ENCODE assay signal across 21 cellular contexts in the genomic region with DNA sequence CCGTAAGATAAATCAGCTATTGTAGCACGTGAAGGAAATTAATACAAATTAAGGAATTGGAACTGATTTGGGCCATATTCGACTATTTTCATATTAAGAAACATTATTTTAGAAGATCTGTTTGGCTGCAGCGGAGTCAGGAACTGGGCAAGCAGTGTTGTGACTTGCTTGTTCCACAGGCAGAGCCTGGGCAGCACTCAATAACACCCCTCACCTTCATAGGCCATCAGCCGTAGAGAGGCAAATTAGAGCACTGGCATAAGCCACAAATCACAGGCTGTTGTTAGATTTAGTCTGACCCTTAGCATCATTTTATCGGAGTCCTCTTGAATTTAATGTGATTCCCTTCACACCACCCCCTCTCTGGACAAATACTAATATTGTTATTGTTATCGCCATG.
"Had no signal": no experiment of that assay in that cellular context is flagged by ENCODE, and none has a peak within 500 bp of the region (broad histone marks: within the 10 kb centered on the region; RNA-seq: fewer than 3 reads in every experiment).

No MANE protein-coding gene starts in this region.

- H3K36me3 Mint-ChIP-seq: activated naive CD8-positive, alpha-beta T cell treated with anti-CD3 and anti-CD28 coated beads for 36 hours; naive thymus-derived CD4-positive, alpha-beta T cell; stimulated activated effector memory CD8-positive, alpha-beta T cell treated with anti-CD3 and anti-CD28 coated beads, Interleukin-12 subunit alpha, Interleukin-12 subunit beta, amount 100 ng/mL, for 72 hours had no signal

- H3K27ac ChIP-seq: brain microvascular endothelial cell, tibial artery had no signal

- H3K4me3 ChIP-seq: mucosa of descending colon, tibial artery had no signal

- H3K4me1 Mint-ChIP-seq: activated B cell treated with CpG ODN at 0.5 μM for 24 hours; activated naive CD8-positive, alpha-beta T cell treated with anti-CD3 and anti-CD28 coated beads for 36 hours; naive thymus-derived CD4-positive, alpha-beta T cell; stimulated activated effector memory CD8-positive, alpha-beta T cell treated with anti-CD3 and anti-CD28 coated beads, Interleukin-12 subunit alpha, Interleukin-12 subunit beta, amount 100 ng/mL, for 72 hours had no signal

- H3K36me3 ChIP-seq: brain microvascular endothelial cell had no signal

- DNase-seq: activated B cell treated with CpG ODN at 0.5 μM for 24 hours; activated CD4-positive, alpha-beta T cell treated with anti-CD3 and anti-CD28 coated beads for 48 hours; activated CD8-positive, alpha-beta memory T cell treated with anti-CD3 and anti-CD28 coated beads, Interleukin-2, amount 50 U/mL, for 4 hours; activated CD8-positive, alpha-beta T cell treated with anti-CD3 and anti-CD28 coated beads, Interleukin-2, amount 10 ng/mL, durations not matched to agents 7 days and 5 days; activated naive CD8-positive, alpha-beta T cell treated with anti-CD3 and anti-CD28 coated beads for 36 hours; activated T-cell treated with anti-CD3 and anti-CD28 coated beads, Interleukin-2, amount 50 U/mL, for 48 hours; amygdala; brain microvascular endothelial cell; cerebellar nuclear complex; effector memory CD4-positive, alpha-beta T cell; foreskin melanocyte; left colon; mammary epithelial cell; mucosa of descending colon; naive thymus-derived CD4-positive, alpha-beta T cell; nucleus accumbens; stimulated activated CD4-positive, alpha-beta T cell treated with anti-CD3 and anti-CD28 coated beads, Interleukin-12 subunit alpha, Interleukin-12 subunit beta, amount 100 ng/mL, for 4 hours; stimulated activated CD4-positive, alpha-beta T cell treated with anti-CD3 and anti-CD28 coated beads, Interleukin-2, amount 100 ng/mL, for 24 hours; tibial artery had no signal

- H3K27me3 Mint-ChIP-seq: activated B cell treated with CpG ODN at 0.5 μM for 24 hours had no signal

- H3K27ac Mint-ChIP-seq: activated B cell treated with CpG ODN at 0.5 μM for 24 hours; activated CD8-positive, alpha-beta T cell treated with anti-CD3 and anti-CD28 coated beads, Interleukin-2, amount 10 ng/mL, durations not matched to agents 7 days and 5 days; activated naive CD8-positive, alpha-beta T cell treated with anti-CD3 and anti-CD28 coated beads for 36 hours; dendritic cell treated with granulocyte-macrophage colony-stimulating factor and Interleukin-4, amounts not matched to agents 40 ng/mL and 50 ng/mL, for 4 days; naive thymus-derived CD4-positive, alpha-beta T cell; stimulated activated effector memory CD8-positive, alpha-beta T cell treated with anti-CD3 and anti-CD28 coated beads, Interleukin-12 subunit alpha, Interleukin-12 subunit beta, amount 100 ng/mL, for 72 hours had no signal

- H3K27me3 ChIP-seq: brain microvascular endothelial cell, tibial artery had no signal

- H3K4me3 Mint-ChIP-seq: activated B cell treated with CpG ODN at 0.5 μM for 24 hours; activated CD8-positive, alpha-beta T cell treated with anti-CD3 and anti-CD28 coated beads, Interleukin-2, amount 10 ng/mL, durations not matched to agents 7 days and 5 days; activated naive CD8-positive, alpha-beta T cell treated with anti-CD3 and anti-CD28 coated beads for 36 hours; dendritic cell treated with granulocyte-macrophage colony-stimulating factor and Interleukin-4, amounts not matched to agents 40 ng/mL and 50 ng/mL, for 4 days; naive thymus-derived CD4-positive, alpha-beta T cell; stimulated activated effector memory CD8-positive, alpha-beta T cell treated with anti-CD3 and anti-CD28 coated beads, Interleukin-12 subunit alpha, Interleukin-12 subunit beta, amount 100 ng/mL, for 72 hours had no signal

- H3K9me3 ChIP-seq: mucosa of descending colon, tibial artery had no signal

- H3K9me3 Mint-ChIP-seq: activated B cell treated with CpG ODN at 0.5 μM for 24 hours; activated naive CD8-positive, alpha-beta T cell treated with anti-CD3 and anti-CD28 coated beads for 36 hours; dendritic cell treated with granulocyte-macrophage colony-stimulating factor and Interleukin-4, amounts not matched to agents 40 ng/mL and 50 ng/mL, for 4 days; stimulated activated effector memory CD8-positive, alpha-beta T cell treated with anti-CD3 and anti-CD28 coated beads, Interleukin-12 subunit alpha, Interleukin-12 subunit beta, amount 100 ng/mL, for 72 hours had no signal

- ATAC-seq: activated CD8-positive, alpha-beta T cell treated with anti-CD3 and anti-CD28 coated beads, Interleukin-2, amount 10 ng/mL, durations not matched to agents 7 days and 5 days; left colon; mucosa of descending colon; naive thymus-derived CD4-positive, alpha-beta T cell; stimulated activated effector memory CD8-positive, alpha-beta T cell treated with anti-CD3 and anti-CD28 coated beads, Interleukin-12 subunit alpha, Interleukin-12 subunit beta, amount 100 ng/mL, for 72 hours had no signal
